8 cellular contexts compared by ENCODE assay signal in the genomic region with DNA sequence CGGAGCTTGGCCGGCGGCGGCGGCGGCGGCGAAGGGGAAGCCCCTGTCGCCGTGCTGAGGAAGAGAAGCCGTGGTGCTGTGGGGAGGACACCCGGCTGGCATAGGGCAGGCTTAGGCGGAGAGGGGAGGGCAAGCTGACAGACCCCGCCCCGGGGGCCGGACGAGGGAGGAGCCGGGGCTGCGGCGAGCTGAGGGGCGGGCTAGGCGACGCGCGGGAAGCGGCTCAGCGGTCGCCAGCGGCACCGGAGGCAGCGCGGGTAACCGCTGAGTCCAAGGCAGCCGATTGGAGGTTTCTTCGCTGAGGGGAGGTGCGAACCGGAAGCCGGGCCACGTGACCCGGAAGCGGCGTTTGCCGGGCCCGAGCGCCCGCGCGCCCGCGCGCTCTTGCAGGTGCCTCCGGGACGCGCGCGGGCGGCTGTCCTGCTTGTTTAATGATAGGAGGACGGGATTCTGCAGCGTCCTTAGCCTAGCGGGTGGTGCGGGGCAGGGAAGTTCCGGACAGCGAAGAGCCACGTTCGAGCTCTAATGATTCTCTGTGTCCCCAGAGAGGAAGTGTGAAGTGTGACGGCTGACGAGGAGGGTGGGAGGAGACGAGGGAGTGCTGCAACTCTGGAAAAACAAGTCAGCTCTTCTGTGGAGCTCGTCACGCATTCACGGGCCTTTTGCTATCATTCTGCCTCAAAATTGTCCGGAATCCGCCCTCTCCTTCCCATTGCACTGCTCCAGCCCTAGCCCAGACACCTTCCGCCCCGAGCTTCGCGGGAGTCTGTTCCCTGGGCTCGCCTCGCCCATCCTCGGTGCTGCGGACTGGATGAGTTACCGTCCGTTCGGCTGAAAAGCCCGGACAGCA. TPM values are rescaled to one million over a fixed set of nuclear protein-coding genes. Genes with fewer than 3 reads are reported as not detected.
A peak's percentile ranks its signal among the peaks of the same experiment; 100 is the strongest.
DNase-seq lines count a peak whose midpoint lies in the region; ATAC-seq and TF ChIP-seq lines count a peak whose summit lies in the region.

A gene (minus strand): TSS at position 102 of the 850 bp plus-strand sequence. CDS start 2,289 bp downstream, outside the sequence.

- peaks cover 16% of the 10 kb centered on the region for H3K4me1 ChIP-seq in CD4-positive, CD25-positive, alpha-beta regulatory T cell (ENCODE audit: control insufficient read depth, insufficient read depth, low read length, poor library complexity, severe bottlenecking)
- peaks cover 0 to 14% (median 10%) of the 10 kb centered on the region in 4 donors for H3K4me1 ChIP-seq in liver (ENCODE audit: control insufficient read depth in 4 of 4, insufficient read depth in 4 of 4, low read length in 3 of 4)

- H3K4me3 ChIP-seq in CD4-positive, CD25-positive, alpha-beta regulatory T cell (ENCODE audit: low read depth, low read length), result peak within 1 kb of the TSS; percentile 86
- H3K4me3 ChIP-seq in liver (ENCODE audit: low read depth in 1 of 3, low read length in 3 of 3), result peak within 1 kb of the TSS; percentile 85 to 97 (median 87)

- peak in 1 of 2 donors; percentile 11 for TF ChIP-seq RAD21 in liver (IDR thresholded peaks at IDR 0.05)

- under 1% methylated on average over 81 of the region's 85 CpGs for WGBS in liver

- no peaks in the 10 kb centered on the region for H3K27me3 ChIP-seq in CD4-positive, CD25-positive, alpha-beta regulatory T cell (ENCODE audit: control insufficient read depth, insufficient read depth, low read length)
- no peaks in the 10 kb centered on the region for H3K27me3 ChIP-seq in liver (ENCODE audit: control insufficient read depth in 4 of 4, insufficient read depth in 4 of 4, low read length in 3 of 4)

- H3K4me1 Mint-ChIP-seq in CD4-positive, CD25-positive, alpha-beta regulatory T cell, result peaks cover 10 to 40% (median 12%) of the 10 kb centered on the region in 4 donors

- DNase-seq in CD4-positive, CD25-positive, alpha-beta regulatory T cell, result peak; percentile 88 to 99 (median 98)
- DNase-seq in NCI-H82 (lab: John Stamatoyannopoulos, UW) (peak; percentile 96), dermis blood vessel endothelial cell (peak; percentile 93)
- peak; percentile 88 to 89 for DNase-seq in activated CD4-positive, alpha-beta T cell treated with anti-CD3 and anti-CD28 coated beads, Interleukin-2, amount 50 U/mL, for 48 hours
- peak; percentile 87 for DNase-seq in stimulated activated CD4-positive, alpha-beta T cell treated with anti-CD3 and anti-CD28 coated beads, Interleukin-4, amount 100 ng/mL, for 1 hour

- peaks cover 0 to 1% (median 0%) of the 10 kb centered on the region in 7 donors for H3K9me3 Mint-ChIP-seq in CD4-positive, CD25-positive, alpha-beta regulatory T cell

- no peaks in the 10 kb centered on the region for H3K27me3 Mint-ChIP-seq in CD4-positive, CD25-positive, alpha-beta regulatory T cell

- H3K9ac ChIP-seq in liver (ENCODE audit: low read depth in 1 of 2, low read length in 2 of 2), result peak within 1 kb of the TSS; percentile 58 to 76

- peaks cover under 1% of the 10 kb centered on the region for H3K36me3 ChIP-seq in CD4-positive, CD25-positive, alpha-beta regulatory T cell (ENCODE audit: control insufficient read depth, insufficient read depth, low read length)
- no peaks in the 10 kb centered on the region for H3K36me3 ChIP-seq in liver (ENCODE audit: control insufficient read depth in 4 of 4, insufficient read depth in 3 of 4, low read depth in 1 of 4, low read length in 3 of 4)

- H3K4me3 Mint-ChIP-seq in CD4-positive, CD25-positive, alpha-beta regulatory T cell, result peak within 1 kb of the TSS; percentile 92 to 98 (median 98)

- H3K9me3 ChIP-seq in CD4-positive, CD25-positive, alpha-beta regulatory T cell (ENCODE audit: control insufficient read depth in 2 of 2, low read length in 2 of 2), result no peaks in the 10 kb centered on the region
- H3K9me3 ChIP-seq in liver (ENCODE audit: control insufficient read depth in 4 of 4, low read length in 3 of 4), result no peaks in the 10 kb centered on the region

- H3K27ac ChIP-seq in CD4-positive, CD25-positive, alpha-beta regulatory T cell (ENCODE audit: insufficient read depth, low read length, poor library complexity, severe bottlenecking), result peak within 1 kb of the TSS; percentile 85
- peak within 1 kb of the TSS; percentile 79 to 91 for H3K27ac ChIP-seq in liver (ENCODE audit: low read depth in 1 of 2, low read length in 2 of 2)

- H3K27ac Mint-ChIP-seq in CD4-positive, CD25-positive, alpha-beta regulatory T cell, result peak within 1 kb of the TSS; percentile 98 to 99 (median 98)

- H3K36me3 Mint-ChIP-seq in CD4-positive, CD25-positive, alpha-beta regulatory T cell, result peaks cover 11% of the 10 kb centered on the region

- no peak for TF ChIP-seq CTCF in liver (IDR thresholded peaks at IDR 0.05; ENCODE audit: low read depth, low read length, missing input control)

- peak; percentile 96 for ATAC-seq in CD4-positive, CD25-positive, alpha-beta regulatory T cell (ENCODE audit: low read depth in 2 of 2)
- ATAC-seq in GM19452 (IDR thresholded peaks at IDR 0.05; ENCODE audit: unreplicated experiment) (peak; percentile 90), HG03575 (IDR thresholded peaks at IDR 0.05; ENCODE audit: extremely low read depth, insufficient number of reproducible peaks, low FRiP score, unreplicated experiment) (peak; percentile 78)

TF ChIP-seq in liver, 16 proteins besides CTCF, POLR2A, EP300 and RAD21:
- TF ChIP-seq NR2F2 (IDR thresholded peaks at IDR 0.05) (no peak), SP1 (IDR thresholded peaks at IDR 0.05) (peak; percentile 43), JUND (IDR thresholded peaks at IDR 0.05) (no peak), GABPA (IDR thresholded peaks at IDR 0.05 in 1 of 2, conservative IDR thresholded peaks at IDR 0.05 in 1 of 2) (peak in 1 of 2 donors; percentile 63), YY1 (IDR thresholded peaks at IDR 0.05) (peak; percentile 17), RXRA (IDR thresholded peaks at IDR 0.05) (no peak), HNF4A (conservative IDR thresholded peaks at IDR 0.05) (no peak), FOXA1 (IDR thresholded peaks at IDR 0.05) (no peak), EGR1 (IDR thresholded peaks at IDR 0.05; ENCODE audit: low read depth in 2 of 2) (no peak), HNF4G (IDR thresholded peaks at IDR 0.05) (no peak), FOXA2 (IDR thresholded peaks at IDR 0.05) (no peak), TAF1 (conservative IDR thresholded peaks at IDR 0.05) (no peak)
- TF ChIP-seq, protein P1, sequence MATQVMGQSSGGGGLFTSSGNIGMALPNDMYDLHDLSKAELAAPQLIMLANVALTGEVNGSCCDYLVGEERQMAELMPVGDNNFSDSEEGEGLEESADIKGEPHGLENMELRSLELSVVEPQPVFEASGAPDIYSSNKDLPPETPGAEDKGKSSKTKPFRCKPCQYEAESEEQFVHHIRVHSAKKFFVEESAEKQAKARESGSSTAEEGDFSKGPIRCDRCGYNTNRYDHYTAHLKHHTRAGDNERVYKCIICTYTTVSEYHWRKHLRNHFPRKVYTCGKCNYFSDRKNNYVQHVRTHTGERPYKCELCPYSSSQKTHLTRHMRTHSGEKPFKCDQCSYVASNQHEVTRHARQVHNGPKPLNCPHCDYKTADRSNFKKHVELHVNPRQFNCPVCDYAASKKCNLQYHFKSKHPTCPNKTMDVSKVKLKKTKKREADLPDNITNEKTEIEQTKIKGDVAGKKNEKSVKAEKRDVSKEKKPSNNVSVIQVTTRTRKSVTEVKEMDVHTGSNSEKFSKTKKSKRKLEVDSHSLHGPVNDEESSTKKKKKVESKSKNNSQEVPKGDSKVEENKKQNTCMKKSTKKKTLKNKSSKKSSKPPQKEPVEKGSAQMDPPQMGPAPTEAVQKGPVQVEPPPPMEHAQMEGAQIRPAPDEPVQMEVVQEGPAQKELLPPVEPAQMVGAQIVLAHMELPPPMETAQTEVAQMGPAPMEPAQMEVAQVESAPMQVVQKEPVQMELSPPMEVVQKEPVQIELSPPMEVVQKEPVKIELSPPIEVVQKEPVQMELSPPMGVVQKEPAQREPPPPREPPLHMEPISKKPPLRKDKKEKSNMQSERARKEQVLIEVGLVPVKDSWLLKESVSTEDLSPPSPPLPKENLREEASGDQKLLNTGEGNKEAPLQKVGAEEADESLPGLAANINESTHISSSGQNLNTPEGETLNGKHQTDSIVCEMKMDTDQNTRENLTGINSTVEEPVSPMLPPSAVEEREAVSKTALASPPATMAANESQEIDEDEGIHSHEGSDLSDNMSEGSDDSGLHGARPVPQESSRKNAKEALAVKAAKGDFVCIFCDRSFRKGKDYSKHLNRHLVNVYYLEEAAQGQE (IDR thresholded peaks at IDR 0.05), result peak; percentile 73
- TF ChIP-seq, protein P2, sequence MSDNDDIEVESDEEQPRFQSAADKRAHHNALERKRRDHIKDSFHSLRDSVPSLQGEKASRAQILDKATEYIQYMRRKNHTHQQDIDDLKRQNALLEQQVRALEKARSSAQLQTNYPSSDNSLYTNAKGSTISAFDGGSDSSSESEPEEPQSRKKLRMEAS (IDR thresholded peaks at IDR 0.05), result no peak
- TF ChIP-seq, protein P3, sequence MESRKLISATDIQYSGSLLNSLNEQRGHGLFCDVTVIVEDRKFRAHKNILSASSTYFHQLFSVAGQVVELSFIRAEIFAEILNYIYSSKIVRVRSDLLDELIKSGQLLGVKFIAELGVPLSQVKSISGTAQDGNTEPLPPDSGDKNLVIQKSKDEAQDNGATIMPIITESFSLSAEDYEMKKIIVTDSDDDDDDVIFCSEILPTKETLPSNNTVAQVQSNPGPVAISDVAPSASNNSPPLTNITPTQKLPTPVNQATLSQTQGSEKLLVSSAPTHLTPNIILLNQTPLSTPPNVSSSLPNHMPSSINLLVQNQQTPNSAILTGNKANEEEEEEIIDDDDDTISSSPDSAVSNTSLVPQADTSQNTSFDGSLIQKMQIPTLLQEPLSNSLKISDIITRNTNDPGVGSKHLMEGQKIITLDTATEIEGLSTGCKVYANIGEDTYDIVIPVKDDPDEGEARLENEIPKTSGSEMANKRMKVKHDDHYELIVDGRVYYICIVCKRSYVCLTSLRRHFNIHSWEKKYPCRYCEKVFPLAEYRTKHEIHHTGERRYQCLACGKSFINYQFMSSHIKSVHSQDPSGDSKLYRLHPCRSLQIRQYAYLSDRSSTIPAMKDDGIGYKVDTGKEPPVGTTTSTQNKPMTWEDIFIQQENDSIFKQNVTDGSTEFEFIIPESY (IDR thresholded peaks at IDR 0.05), result no peak
- TF ChIP-seq, protein P4, sequence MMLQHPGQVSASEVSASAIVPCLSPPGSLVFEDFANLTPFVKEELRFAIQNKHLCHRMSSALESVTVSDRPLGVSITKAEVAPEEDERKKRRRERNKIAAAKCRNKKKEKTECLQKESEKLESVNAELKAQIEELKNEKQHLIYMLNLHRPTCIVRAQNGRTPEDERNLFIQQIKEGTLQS (IDR thresholded peaks at IDR 0.05), result no peak
TF ChIP-seq in liver: peak in this region for 4.

RNA-seq across cellular contexts. Expression of the gene that starts here (rescaled TPM):
- total RNA-seq in CD4-positive, CD25-positive, alpha-beta regulatory T cell, result 32.8 TPM
- 10 to 100 TPM; 68.4 to 93.5 (median 77.8) TPM for polyA plus RNA-seq in CD4-positive, CD25-positive, alpha-beta regulatory T cell
- 133 and 158 TPM in 2 replicates for total RNA-seq in dermis blood vessel endothelial cell
- total RNA-seq in liver, result 10 to 100 TPM; 13.3 to 25.7 TPM
- polyA plus RNA-seq in liver, result 1 to 10 TPM; 6.1 to 8.0 TPM

Comparison
In these comparisons a context has a peak if more than half of its experiments do, and no peak if none do; other contexts are left out.
1. Peak in every context shown above with its lines: DNase-seq, ATAC-seq, H3K4me3 ChIP-seq and H3K27ac ChIP-seq.
2. RNA of the gene that starts here (polyA plus RNA-seq): 68.4 to 93.5 TPM in CD4-positive, CD25-positive, alpha-beta regulatory T cell; 6.1 to 8.0 TPM in liver; every median in the first group is over 4 times any median in the second.